1 cellular context compared by ENCODE assay signal in genomic region chr14:59009967-59010366, GRCh38.
A peak's percentile ranks its signal among the peaks of the same experiment; 100 is the strongest.
TF ChIP-seq lines count a peak whose summit lies in the region.

No MANE protein-coding gene starts in this region.

TF ChIP-seq in HepG2, 621 proteins besides CTCF, POLR2A, EP300 and RAD21 (continued from another document and continues in another):
- peak; percentile 97 for TF ChIP-seq FOXO1 (CRISPR knock-in tag; IDR thresholded peaks at IDR 0.05)
- no peak for TF ChIP-seq ZNF567 (CRISPR knock-in tag; IDR thresholded peaks at IDR 0.05; ENCODE audit: borderline replicate concordance)
- peak; percentile 75 for TF ChIP-seq NCOA2 (CRISPR knock-in tag; IDR thresholded peaks at IDR 0.05)
- TF ChIP-seq ZNF343 (CRISPR knock-in tag; IDR thresholded peaks at IDR 0.05) = no peak
- TF ChIP-seq ZNF710 (CRISPR knock-in tag; IDR thresholded peaks at IDR 0.05; ENCODE audit: borderline replicate concordance) = no peak
- TF ChIP-seq HMGXB4 (CRISPR knock-in tag; IDR thresholded peaks at IDR 0.05; ENCODE audit: borderline replicate concordance in 1 of 2, low read depth in 1 of 2) = no peak
- TF ChIP-seq ZNF660 (CRISPR knock-in tag; IDR thresholded peaks at IDR 0.05; ENCODE audit: borderline replicate concordance, low read depth) = no peak
- TF ChIP-seq AHDC1 (CRISPR knock-in tag; IDR thresholded peaks at IDR 0.05; ENCODE audit: borderline replicate concordance) = peak; percentile 87
- no peak for TF ChIP-seq SMARCE1 (IDR thresholded peaks at IDR 0.05; ENCODE audit: borderline replicate concordance)
- no peak for TF ChIP-seq CSRNP2 (CRISPR knock-in tag; conservative IDR thresholded peaks at IDR 0.05; ENCODE audit: low read depth)
- peak; percentile 29; the same call in 1 of the 2 replicates for TF ChIP-seq PHF8 (CRISPR knock-in tag; IDR thresholded peaks at IDR 0.05)
- 0 out of 2 replicates have a peak, but pooled peaks have one; percentile 33 for TF ChIP-seq ZMYM2 (CRISPR knock-in tag; IDR thresholded peaks at IDR 0.05)
- no peak for TF ChIP-seq MXI1 (IDR thresholded peaks at IDR 0.05; ENCODE audit: borderline replicate concordance, low read depth, low read length)
- peak; percentile 43 for TF ChIP-seq ZEB1 (IDR thresholded peaks at IDR 0.05; ENCODE audit: insufficient replicate concordance, low read depth)
- TF ChIP-seq NR2F6 (IDR thresholded peaks at IDR 0.05) = no peak
- TF ChIP-seq NR2F6 (CRISPR knock-in tag; IDR thresholded peaks at IDR 0.05) = 0 out of 2 replicates have a peak, but pooled peaks have one; percentile 18
- TF ChIP-seq ZNF746 (CRISPR knock-in tag; IDR thresholded peaks at IDR 0.05) = no peak
- no peak for TF ChIP-seq GATAD1 (CRISPR knock-in tag; IDR thresholded peaks at IDR 0.05)
- TF ChIP-seq ZNF629 (CRISPR knock-in tag; conservative IDR thresholded peaks at IDR 0.05) = no peak
- no peak for TF ChIP-seq RARG (CRISPR knock-in tag; IDR thresholded peaks at IDR 0.05; ENCODE audit: low read depth)
- TF ChIP-seq CBX1 (IDR thresholded peaks at IDR 0.05; ENCODE audit: low read depth) = no peak
- no peak for TF ChIP-seq ELF3 (CRISPR knock-in tag; IDR thresholded peaks at IDR 0.05)
- no peak for TF ChIP-seq ZNF430 (CRISPR knock-in tag; IDR thresholded peaks at IDR 0.05)
- no peak for TF ChIP-seq PBX2 (CRISPR knock-in tag; IDR thresholded peaks at IDR 0.05)
- no peak for TF ChIP-seq LBX2 (CRISPR knock-in tag; IDR thresholded peaks at IDR 0.05; ENCODE audit: borderline replicate concordance)
- TF ChIP-seq BORCS8-MEF2B (CRISPR knock-in tag; IDR thresholded peaks at IDR 0.05) = no peak
- TF ChIP-seq ZNF292 (CRISPR knock-in tag; IDR thresholded peaks at IDR 0.05; ENCODE audit: borderline replicate concordance, low read depth) = peak; percentile 55; the same call in 1 of the 2 replicates
- TF ChIP-seq ZNF775 (CRISPR knock-in tag; IDR thresholded peaks at IDR 0.05; ENCODE audit: borderline replicate concordance) = no peak
- no peak for TF ChIP-seq KAT8 (CRISPR knock-in tag; IDR thresholded peaks at IDR 0.05)
- 0 out of 2 replicates have a peak, but pooled peaks have one; percentile 16 for TF ChIP-seq RFXAP (CRISPR knock-in tag; IDR thresholded peaks at IDR 0.05; ENCODE audit: borderline replicate concordance)
- TF ChIP-seq ZNF687 (CRISPR knock-in tag; IDR thresholded peaks at IDR 0.05) = peak; percentile 25; the same call in 1 of the 2 replicates
- no peak for TF ChIP-seq PHF21A (CRISPR knock-in tag; IDR thresholded peaks at IDR 0.05)
- TF ChIP-seq SNAI1 (CRISPR knock-in tag; IDR thresholded peaks at IDR 0.05; ENCODE audit: borderline replicate concordance) = no peak
- no peak for TF ChIP-seq POLR2AphosphoS2 (IDR thresholded peaks at IDR 0.05; ENCODE audit: low read depth, low read length)
- TF ChIP-seq ZNF577 (CRISPR knock-in tag; IDR thresholded peaks at IDR 0.05; ENCODE audit: borderline replicate concordance, low read depth) = no peak
- no peak for TF ChIP-seq MXD4 (CRISPR knock-in tag; IDR thresholded peaks at IDR 0.05)
- no peak for TF ChIP-seq ZNF607 (CRISPR knock-in tag; IDR thresholded peaks at IDR 0.05; ENCODE audit: borderline replicate concordance)
- TF ChIP-seq MNT (IDR thresholded peaks at IDR 0.05) = no peak
- no peak for TF ChIP-seq ZNF589 (CRISPR knock-in tag; conservative IDR thresholded peaks at IDR 0.05)
- TF ChIP-seq POGZ (CRISPR knock-in tag; IDR thresholded peaks at IDR 0.05) = peak; percentile 63; the same call in 1 of the 2 replicates
- TF ChIP-seq ATF4 (CRISPR knock-in tag; IDR thresholded peaks at IDR 0.05) = no peak
- no peak for TF ChIP-seq FIP1L1 (IDR thresholded peaks at IDR 0.05; ENCODE audit: borderline replicate concordance, insufficient read depth, low read depth, low read length)
- no peak for TF ChIP-seq ZNF383 (CRISPR knock-in tag; IDR thresholded peaks at IDR 0.05; ENCODE audit: borderline replicate concordance)
- TF ChIP-seq LCORL (IDR thresholded peaks at IDR 0.05) = 0 out of 2 replicates have a peak, but pooled peaks have one; percentile 10
- TF ChIP-seq LCORL (CRISPR knock-in tag; IDR thresholded peaks at IDR 0.05) = peak; percentile 90
